Comparison of ENCODE assay signal across 8 cellular contexts in genomic region chr3:195657475-195658372, GRCh38.
DNase-seq lines count a peak whose midpoint lies in the region; ATAC-seq, FAIRE-seq and TF ChIP-seq lines count a peak whose summit lies in the region.
"Not testable (repeated sequence)": the region's sequence is repeated elsewhere in the genome, so short reads cannot be mapped to it uniquely, and the experiment has no call there.

No MANE protein-coding gene starts in this region.

- not testable (repeated sequence) for H3K4me1 ChIP-seq in A549, Peyer's patch

- H3K9me3 Mint-ChIP-seq in activated T-helper 1 cell treated with anti-CD3 and anti-CD28 coated beads, Interleukin-12 subunit alpha, Interleukin-12 subunit beta, Interleukin-2, Interleukin-4 antibody, amounts not matched to agents 30 ng/mL and 10 ng/mL and 1 ng/mL, durations not matched to agents 14 hours and 24 hours and 36 hours: not testable (repeated sequence)

- TF ChIP-seq POLR2A in A549 (IDR thresholded peaks at IDR 0.05; ENCODE audit: low read length) (peak; percentile 45), Peyer's patch (IDR thresholded peaks at IDR 0.05) (peak in 1 of 2 donors; percentile 79)

- peak overlapping the region; percentile 62 for H3K4me3 ChIP-seq in A549
- H3K4me3 ChIP-seq in Peyer's patch: peak overlapping the region; percentile 50 to 81 (median 62)
- H3K4me3 ChIP-seq in epithelial cell of proximal tubule (ENCODE audit: low read depth, low read length): peak overlapping the region; percentile 68

- CTCF ChIA-PET in A549 (lab: Yijun Ruan, JAX): not testable (repeated sequence)

- peak in 1 of 2 experiments; percentile 81 for DNase-seq in A549 (ENCODE audit: low read depth in 1 of 2, low spot score in 1 of 2)
- peak; percentile 76 to 93 (median 92) for DNase-seq in Peyer's patch
- DNase-seq in activated T-helper 1 cell treated with anti-CD3 and anti-CD28 coated beads, Interleukin-12 subunit alpha, Interleukin-12 subunit beta, Interleukin-2, Interleukin-4 antibody, amounts not matched to agents 30 ng/mL and 10 ng/mL and 1 ng/mL, durations not matched to agents 14 hours and 24 hours and 36 hours (ENCODE audit: low spot score): peak; percentile 94
- DNase-seq in epithelial cell of proximal tubule (ENCODE audit: low read depth): not testable (repeated sequence)
- DNase-seq in lung microvascular endothelial cell (ENCODE audit: low read depth in 2 of 2): peak; percentile 75 to 90
- peak; percentile 89 for DNase-seq in stimulated activated CD4-positive, alpha-beta T cell treated with anti-CD3 and anti-CD28 coated beads, Interleukin-12 subunit alpha, Interleukin-12 subunit beta, amount 100 ng/mL, for 4 hours

- TF ChIP-seq RAD21 in A549 (conservative IDR thresholded peaks at IDR 0.05 in 1 of 2, IDR thresholded peaks at IDR 0.05 in 1 of 2): not testable (repeated sequence)

- ATAC-seq in A549 (peak; percentile 87 to 88), GM19025 (IDR thresholded peaks at IDR 0.05; ENCODE audit: low read depth, unreplicated experiment) (peak; percentile 71), HG03039 (IDR thresholded peaks at IDR 0.05; ENCODE audit: unreplicated experiment) (peak; percentile 83)

- not testable (repeated sequence) for FAIRE-seq in A549 (lab: Jason Lieb, UNC)

- peak overlapping the region; percentile 84 for H3K27ac Mint-ChIP-seq in activated T-helper 1 cell treated with anti-CD3 and anti-CD28 coated beads, Interleukin-12 subunit alpha, Interleukin-12 subunit beta, Interleukin-2, Interleukin-4 antibody, amounts not matched to agents 30 ng/mL and 10 ng/mL and 1 ng/mL, durations not matched to agents 14 hours and 24 hours and 36 hours

- not testable (repeated sequence) for TF ChIP-seq CTCF in A549 (IDR thresholded peaks at IDR 0.05); Peyer's patch (IDR thresholded peaks at IDR 0.05); epithelial cell of proximal tubule (conservative IDR thresholded peaks at IDR 0.05; ENCODE audit: low read depth, low read length)

- intact Hi-C loops in activated T-helper 1 cell treated with anti-CD3 and anti-CD28 coated beads, Interleukin-12 subunit alpha, Interleukin-12 subunit beta, Interleukin-2, Interleukin-4 antibody, amounts not matched to agents 30 ng/mL and 10 ng/mL and 1 ng/mL, durations not matched to agents 14 hours and 24 hours and 36 hours (cut with micrococcal nuclease): loop anchor here (1.0 kb wide), 1 partner anchor 194 kb away; no protein-coding TSS in a partner anchor

- peak overlapping the region; percentile 91 for H3K4me3 Mint-ChIP-seq in activated T-helper 1 cell treated with anti-CD3 and anti-CD28 coated beads, Interleukin-12 subunit alpha, Interleukin-12 subunit beta, Interleukin-2, Interleukin-4 antibody, amounts not matched to agents 30 ng/mL and 10 ng/mL and 1 ng/mL, durations not matched to agents 14 hours and 24 hours and 36 hours

- POLR2A ChIA-PET in A549 (lab: Yijun Ruan, JAX): not testable (repeated sequence)

- 1% methylated on average over 18 of the region's 99 CpGs for WGBS in A549 (ENCODE audit: missing lambda C conversion rate)

- not testable (repeated sequence) for H3K27me3 Mint-ChIP-seq in activated T-helper 1 cell treated with anti-CD3 and anti-CD28 coated beads, Interleukin-12 subunit alpha, Interleukin-12 subunit beta, Interleukin-2, Interleukin-4 antibody, amounts not matched to agents 30 ng/mL and 10 ng/mL and 1 ng/mL, durations not matched to agents 14 hours and 24 hours and 36 hours (ENCODE audit: insufficient read depth)

- H3K36me3 Mint-ChIP-seq in activated T-helper 1 cell treated with anti-CD3 and anti-CD28 coated beads, Interleukin-12 subunit alpha, Interleukin-12 subunit beta, Interleukin-2, Interleukin-4 antibody, amounts not matched to agents 30 ng/mL and 10 ng/mL and 1 ng/mL, durations not matched to agents 14 hours and 24 hours and 36 hours (ENCODE audit: low read depth): not testable (repeated sequence)

- not testable (repeated sequence) for TF ChIP-seq EP300 in A549 (IDR thresholded peaks at IDR 0.05)

- peak overlapping the region; percentile 87 to 88 for H3K27ac ChIP-seq in A549
- H3K27ac ChIP-seq in Peyer's patch: peak overlapping the region; percentile 74 to 88 (median 82)

- H3K4me1 Mint-ChIP-seq in activated T-helper 1 cell treated with anti-CD3 and anti-CD28 coated beads, Interleukin-12 subunit alpha, Interleukin-12 subunit beta, Interleukin-2, Interleukin-4 antibody, amounts not matched to agents 30 ng/mL and 10 ng/mL and 1 ng/mL, durations not matched to agents 14 hours and 24 hours and 36 hours (ENCODE audit: low read depth): peaks cover 11% of the 10 kb centered on the region

- not testable (repeated sequence) for H3K36me3 ChIP-seq in Peyer's patch

- not testable (repeated sequence) for H3K27me3 ChIP-seq in Peyer's patch

- not testable (repeated sequence) for H3K9me3 ChIP-seq in A549, Peyer's patch

- peak overlapping the region; percentile 65 for H3K4me2 ChIP-seq in A549

TF ChIP-seq in A549, 52 proteins besides CTCF, POLR2A, EP300 and RAD21:
- 0 out of 5 replicates have a peak, but pooled peaks of 1 of the 2 experiments have one; percentile 23 for TF ChIP-seq JUN (IDR thresholded peaks at IDR 0.05)
TF ChIP-seq in A549: peak in this region for 1; not testable (repeated sequence) for 51.
